31 cellular contexts compared by ENCODE assay signal in genomic region chr11:68424101-68424632, GRCh38.
"Had no signal": no experiment of that assay in that cellular context is flagged by ENCODE, and none has a peak within 500 bp of the region (broad histone marks: within the 10 kb centered on the region; RNA-seq: fewer than 3 reads in every experiment).

No MANE protein-coding gene starts in this region.

- H3K27ac Mint-ChIP-seq: activated B cell treated with CpG ODN at 0.5 μM for 24 hours; activated CD8-positive, alpha-beta T cell treated with anti-CD3 and anti-CD28 coated beads for 36 hours; activated naive CD8-positive, alpha-beta T cell; activated T-helper 17 cell treated with anti-CD3 and anti-CD28 coated beads, Interleukin-2, amount 50 U/mL, for 72 hours; effector memory CD8-positive, alpha-beta T cell; T-helper 17 cell; T-helper 2 cell treated with Interferon-gamma antibody and Interleukin-4, amounts not matched to agents 5 μg/mL and 100 μg/mL, for 36 hours had no signal

- H3K27me3 ChIP-seq: brain microvascular endothelial cell, esophagus squamous epithelium, gastroesophageal sphincter had no signal

- H3K9me3 Mint-ChIP-seq: activated T-cell treated with anti-CD3 and anti-CD28 coated beads, Interleukin-2, amount 50 U/mL, for 4 hours had no signal

- H3K4me3 Mint-ChIP-seq: activated B cell treated with CpG ODN at 0.5 μM for 24 hours; activated CD8-positive, alpha-beta T cell treated with anti-CD3 and anti-CD28 coated beads for 36 hours; activated naive CD8-positive, alpha-beta T cell; activated T-cell treated with anti-CD3 and anti-CD28 coated beads, Interleukin-2, amount 50 U/mL, for 4 hours; activated T-helper 17 cell treated with anti-CD3 and anti-CD28 coated beads, Interleukin-2, amount 50 U/mL, for 72 hours; effector memory CD8-positive, alpha-beta T cell; T-helper 17 cell; T-helper 2 cell treated with Interferon-gamma antibody and Interleukin-4, amounts not matched to agents 5 μg/mL and 100 μg/mL, for 36 hours had no signal

- H3K4me1 Mint-ChIP-seq: activated B cell treated with CpG ODN at 0.5 μM for 24 hours; activated T-helper 17 cell treated with anti-CD3 and anti-CD28 coated beads, Interleukin-2, amount 50 U/mL, for 72 hours; T-helper 17 cell had no signal

- DNase-seq: activated B cell treated with CpG ODN at 0.5 μM for 24 hours; activated CD4-positive, alpha-beta T cell treated with anti-CD3 and anti-CD28 coated beads for 48 hours; activated CD4-positive, alpha-beta T cell treated with anti-CD3 and anti-CD28 coated beads, Interleukin-2, amount 50 U/mL, for 1 hour; activated CD4-positive, alpha-beta T cell treated with anti-CD3 and anti-CD28 coated beads, Interleukin-2, amount 50 U/mL, for 48 hours; activated CD8-positive, alpha-beta memory T cell treated with anti-CD3 and anti-CD28 coated beads for 24 hours; activated CD8-positive, alpha-beta T cell treated with anti-CD3 and anti-CD28 coated beads for 36 hours; activated effector memory CD4-positive, alpha-beta T cell treated with Interleukin-2 at 50 U/mL for 16 hours; activated gamma-delta T cell treated with Interleukin-2 at 50 U/mL for 16 hours; activated naive CD4-positive, alpha-beta T cell treated with anti-CD3 and anti-CD28 coated beads, Interleukin-2, amount 50 U/mL, for 16 hours; activated naive CD4-positive, alpha-beta T cell treated with Interleukin-2 at 50 U/mL for 16 hours; activated T-cell treated with anti-CD3 and anti-CD28 coated beads, Interleukin-2, amount 50 U/mL, for 4 hours; amniotic stem cell; anterior cingulate cortex; brain microvascular endothelial cell; caudate nucleus; cortex of kidney; dermis blood vessel endothelial cell; effector CD4-positive, alpha-beta T cell; effector memory CD8-positive, alpha-beta T cell; esophagus squamous epithelium; foreskin melanocyte; T-helper 1 cell; T-helper 17 cell; T1000; WERI-Rb-1 had no signal

- H3K27ac ChIP-seq: brain microvascular endothelial cell, epithelial cell of prostate, esophagus squamous epithelium, gastroesophageal sphincter, WERI-Rb-1 had no signal

- H3K27me3 Mint-ChIP-seq: activated B cell treated with CpG ODN at 0.5 μM for 24 hours; activated CD8-positive, alpha-beta T cell treated with anti-CD3 and anti-CD28 coated beads for 36 hours; activated naive CD8-positive, alpha-beta T cell; activated T-helper 17 cell treated with anti-CD3 and anti-CD28 coated beads, Interleukin-2, amount 50 U/mL, for 72 hours; effector memory CD8-positive, alpha-beta T cell; T-helper 17 cell had no signal

- ATAC-seq: activated CD4-positive, CD25-positive, alpha-beta regulatory T cell treated with anti-CD3 and anti-CD28 coated beads, Interleukin-2, amount 50 U/mL, for 24 hours; activated CD8-positive, alpha-beta T cell treated with anti-CD3 and anti-CD28 coated beads for 36 hours; activated T-cell treated with anti-CD3 and anti-CD28 coated beads, Interleukin-2, amount 50 U/mL, for 4 hours; activated T-helper 17 cell treated with anti-CD3 and anti-CD28 coated beads, Interleukin-2, amount 50 U/mL, for 72 hours; effector memory CD8-positive, alpha-beta T cell; gastroesophageal sphincter; T-helper 17 cell had no signal

- H3K4me3 ChIP-seq: esophagus squamous epithelium, gastroesophageal sphincter had no signal

- H3K4me1 ChIP-seq: esophagus squamous epithelium, gastroesophageal sphincter had no signal
